ENCODE assay signal across 7 cellular contexts in the genomic region with DNA sequence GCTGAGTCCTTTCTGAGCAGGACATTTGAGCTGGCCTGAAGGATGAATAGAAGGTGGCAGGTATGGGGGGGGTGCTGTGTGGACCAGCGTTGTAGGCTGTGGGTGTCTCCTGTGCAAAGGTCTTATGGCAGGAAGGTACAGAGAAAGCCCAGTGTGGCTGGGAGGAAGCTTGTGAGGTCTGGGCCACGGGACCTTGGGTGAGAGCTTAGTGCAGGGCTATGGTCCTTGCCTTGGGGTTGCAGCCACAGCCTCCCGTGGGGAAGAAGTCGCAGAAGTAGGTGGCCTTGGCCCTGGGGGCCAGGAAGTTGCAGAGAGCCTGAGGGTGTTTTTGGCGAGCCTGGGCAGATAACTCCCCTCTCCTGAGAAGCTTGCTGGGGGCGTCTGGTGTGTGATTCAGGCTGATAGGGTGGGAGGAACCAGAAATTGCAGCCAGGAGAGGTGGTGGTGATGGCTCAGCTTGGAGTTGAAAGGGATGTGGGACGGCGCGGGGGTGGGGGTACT. TPM values are rescaled to one million over a fixed set of nuclear protein-coding genes. Genes with fewer than 3 reads are reported as not detected.
DNase-seq lines count a peak whose midpoint lies in the region; ATAC-seq and TF ChIP-seq lines count a peak whose summit lies in the region.

No MANE protein-coding gene starts in this region.

- H3K9me3 Mint-ChIP-seq in effector memory CD8-positive, alpha-beta T cell = no peaks in the 10 kb centered on the region
- H3K9me3 Mint-ChIP-seq in nephron = no peaks in the 10 kb centered on the region

- H3K27ac Mint-ChIP-seq in effector memory CD8-positive, alpha-beta T cell = peak overlapping the region in 1 of 2 donors; percentile 44
- peak overlapping the region; percentile 96 to 99 (median 99) for H3K27ac Mint-ChIP-seq in nephron

- TF ChIP-seq CTCF in GM13977 (IDR thresholded peaks at IDR 0.05; ENCODE audit: extremely low read depth, insufficient read depth, missing control alignments) (no peak), nephron (IDR thresholded peaks at IDR 0.05; ENCODE audit: unreplicated experiment in 3 of 3) (no peak)

- H3K27me3 Mint-ChIP-seq in effector memory CD8-positive, alpha-beta T cell = peaks cover 24 to 34% of the 10 kb centered on the region in 2 donors
- H3K27me3 Mint-ChIP-seq in nephron (ENCODE audit: low read depth) = peaks cover 8% of the 10 kb centered on the region

- DNase-seq in GM13977 (ENCODE audit: low spot score) (peak; percentile 61), RPMI7951 (ENCODE audit: low read depth) (peak; percentile 79), NCI-H82 treated with DMSO at 0.1 percent for 48 hours (lab: John Stamatoyannopoulos, UW; ENCODE audit: unreplicated experiment) (no peak)
- DNase-seq in effector memory CD8-positive, alpha-beta T cell = no peak

- ATAC-seq in effector memory CD8-positive, alpha-beta T cell (replicated peaks) = no peak
- ATAC-seq in GM21528 (IDR thresholded peaks at IDR 0.05; ENCODE audit: low FRiP score, unreplicated experiment) (no peak), HG02571 (IDR thresholded peaks at IDR 0.05; ENCODE audit: unreplicated experiment) (no peak)

- H3K4me1 Mint-ChIP-seq in effector memory CD8-positive, alpha-beta T cell (ENCODE audit: low read depth in 2 of 2) = peaks cover 16 to 22% of the 10 kb centered on the region in 2 donors
- H3K4me1 Mint-ChIP-seq in nephron = peaks cover 37% of the 10 kb centered on the region

- H3K4me3 Mint-ChIP-seq in effector memory CD8-positive, alpha-beta T cell = peak overlapping the region; percentile 58 to 76
- H3K4me3 Mint-ChIP-seq in nephron = peak overlapping the region; percentile 98 to 99 (median 98)

- H3K36me3 Mint-ChIP-seq in effector memory CD8-positive, alpha-beta T cell (ENCODE audit: insufficient read depth) = peaks cover 19% of the 10 kb centered on the region
- peaks cover 10% of the 10 kb centered on the region for H3K36me3 Mint-ChIP-seq in nephron (ENCODE audit: low read depth)

- in situ Hi-C loops in GM13977 (cut with MboI; ENCODE audit: low pct_unique_long_range_greater_than_20kb, low sequenced_read_pairs, unreplicated experiment) = no loop called here

RNA-seq across cellular contexts. Expression of gene FSCN1, which starts 3.0 kb away (rescaled TPM):
- 78.6 and 103 TPM in 2 replicates for total RNA-seq in RPMI7951 (2014; rRNA removed; shearing (Covaris generic))

Comparison
In these comparisons a context has a peak if more than half of its experiments do, and no peak if none do; other contexts are left out.
1. DNase-seq: peak in GM13977 (single experiment) and RPMI7951 (single experiment); none in effector memory CD8-positive, alpha-beta T cell (0 of 3) and NCI-H82 treated with DMSO at 0.1 percent for 48 hours (single experiment).